Comparison of ENCODE assay signal across 9 cellular contexts in the genomic region with DNA sequence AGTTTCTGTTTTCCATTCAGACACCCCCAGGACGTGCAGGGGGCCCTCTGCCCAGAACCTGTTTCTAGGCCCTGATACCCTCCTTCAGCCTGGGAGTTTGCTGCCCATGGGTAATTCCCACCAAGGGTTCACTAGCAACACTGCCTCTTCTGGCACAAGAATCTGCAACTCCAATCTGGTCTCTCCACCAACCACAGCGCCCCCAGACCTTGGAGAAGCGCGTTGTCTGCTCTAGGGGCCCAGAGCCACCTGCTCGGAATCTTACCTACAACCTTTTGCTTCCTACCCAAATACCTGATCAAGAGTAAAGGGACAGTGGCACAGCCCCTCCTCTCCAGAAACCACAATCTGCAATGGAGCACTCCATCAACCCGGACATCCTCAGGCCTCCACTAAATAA. TPM values are rescaled to one million over a fixed set of nuclear protein-coding genes. Genes with fewer than 3 reads are reported as not detected.
DNase-seq lines count a peak whose midpoint lies in the region; ATAC-seq, FAIRE-seq and TF ChIP-seq lines count a peak whose summit lies in the region.
"Had no signal": no experiment of that assay in that cellular context is flagged by ENCODE, and none has a peak within 500 bp of the region (broad histone marks: within the 10 kb centered on the region; RNA-seq: fewer than 3 reads in every experiment).

No MANE protein-coding gene starts in this region.

- H3K9me3 Mint-ChIP-seq in H9: peaks cover 65 to 76% of the 10 kb centered on the region in 2 experiments

- no peak overlapping the region for H3K4ac ChIP-seq in H9 (ENCODE audit: low read depth, low read length)

- H3K4me1 Mint-ChIP-seq in H9 (peaks cover 16 to 19% of the 10 kb centered on the region in 2 experiments), T-helper 17 cell (peaks cover 14% of the 10 kb centered on the region)

- no peak overlapping the region for H3T11ph ChIP-seq in H9 (ENCODE audit: low read length)

- TF ChIP-seq CTCF in H9 (conservative IDR thresholded peaks at IDR 0.05): 0 out of 3 replicates have a peak, but pooled peaks have one; percentile 23

- H3K4me1 ChIP-seq in H9 (ENCODE audit: insufficient read depth, low read length) (no peaks in the 10 kb centered on the region), right cardiac atrium (ENCODE audit: control insufficient read depth, insufficient read depth, low read length) (peaks cover 9% of the 10 kb centered on the region), small intestine (ENCODE audit: control insufficient read depth in 2 of 2, insufficient read depth in 1 of 2, low read depth in 1 of 2, low read length in 1 of 2) (peaks cover 5 to 7% of the 10 kb centered on the region in 2 donors)

- intact Hi-C loops in right cardiac atrium (cut with DNase I): no loop called here

- no peak overlapping the region for H2AFZ ChIP-seq in H9 (ENCODE audit: low read length)

- H3K23me2 ChIP-seq in H9 (ENCODE audit: insufficient read length, low read depth, low read length, poor library complexity, severe bottlenecking): peaks cover 8% of the 10 kb centered on the region

- H4K20me1 ChIP-seq in H9 (ENCODE audit: control insufficient read depth, insufficient read depth, insufficient read length): no peaks in the 10 kb centered on the region

- peaks cover 47 to 53% (median 53%) of the 10 kb centered on the region in 3 experiments for H3K36me3 Mint-ChIP-seq in H9 (ENCODE audit: insufficient read depth in 1 of 3, low read depth in 3 of 3)
- peaks cover 12% of the 10 kb centered on the region for H3K36me3 Mint-ChIP-seq in T-helper 17 cell (ENCODE audit: low read depth)

- H2BK12ac ChIP-seq in H9 (ENCODE audit: insufficient read length, low read depth, low read length): no peak overlapping the region

- peak; percentile 55 for DNase-seq in H9
- DNase-seq in T-helper 17 cell: no peak
- DNase-seq in right cardiac atrium: no peak
- no peak for DNase-seq in small intestine
- no peak for DNase-seq in KG1 (lab: John Stamatoyannopoulos, UW)
- DNase-seq in NCI-H1417 (lab: John Stamatoyannopoulos, UW): no peak
- DNase-seq in DMS53 (lab: John Stamatoyannopoulos, UW): no peak

- peak overlapping the region; percentile 57 for H3K9ac ChIP-seq in H9 (ENCODE audit: extremely low read depth, insufficient read length, low read length)

- ATAC-seq in T-helper 17 cell (no peak), right cardiac atrium (no peak), HG02759 (IDR thresholded peaks at IDR 0.05; ENCODE audit: unreplicated experiment) (no peak)

- H4K91ac ChIP-seq in H9 (ENCODE audit: insufficient read length, low read depth, low read length): no peak overlapping the region

- H3K79me1 ChIP-seq in H9 (ENCODE audit: insufficient read depth, low read depth, low read length, poor library complexity, severe bottlenecking): peaks cover 3% of the 10 kb centered on the region

- no peak overlapping the region for H3K18ac ChIP-seq in H9 (ENCODE audit: insufficient read length, low read depth, low read length)

- no peak overlapping the region for H4K8ac ChIP-seq in H9 (replicated peaks; ENCODE audit: insufficient read length, low read depth, low read length)

- no peak overlapping the region for H3K23ac ChIP-seq in H9 (ENCODE audit: insufficient read length, low read depth, low read length)

- H3K4me3 ChIP-seq in right cardiac atrium (ENCODE audit: low read length) (peak overlapping the region; percentile 56), small intestine (ENCODE audit: low read depth in 1 of 2, low read length in 2 of 2) (peak overlapping the region; percentile 59 to 84)

- H2BK15ac ChIP-seq in H9 (ENCODE audit: low read depth, low read length): no peak overlapping the region

- H2AK5ac ChIP-seq in H9 (ENCODE audit: insufficient read length, low read length): no peak overlapping the region

- no peak for FAIRE-seq in small intestine (lab: Jason Lieb, UNC)

- H3K27me3 ChIP-seq in H9 (ENCODE audit: insufficient read depth, low read length) (0 out of 2 replicates have a peak, but pooled peaks cover 2% of the 10 kb centered on the region), right cardiac atrium (ENCODE audit: control insufficient read depth, insufficient read depth) (no peaks in the 10 kb centered on the region), small intestine (ENCODE audit: control insufficient read depth in 2 of 2, insufficient read depth in 2 of 2, low read length in 2 of 2) (no peaks in the 10 kb centered on the region)

- H3K9me3 ChIP-seq in H9 (ENCODE audit: control insufficient read depth, low read depth, low read length): peaks cover 15% of the 10 kb centered on the region
- peaks cover 24% of the 10 kb centered on the region for H3K9me3 ChIP-seq in T-helper 17 cell (ENCODE audit: control insufficient read depth, low read length, poor library complexity, severe bottlenecking)
- peaks cover 4% of the 10 kb centered on the region for H3K9me3 ChIP-seq in right cardiac atrium (ENCODE audit: control insufficient read depth, low read length)
- H3K9me3 ChIP-seq in small intestine (ENCODE audit: control insufficient read depth, low read depth): peaks cover 7% of the 10 kb centered on the region

- H3K14ac ChIP-seq in H9 (ENCODE audit: insufficient read depth, low read length): no peak overlapping the region

- H2BK120ac ChIP-seq in H9 (ENCODE audit: low read depth, low read length, poor library complexity, severe bottlenecking): no peak overlapping the region

- peak overlapping the region; percentile 52 for H3K4me2 ChIP-seq in H9 (ENCODE audit: insufficient read depth, insufficient read length, low read length)

- H3K27ac Mint-ChIP-seq in H9: peak overlapping the region; percentile 60 to 98 (median 72); a peak in 5 of 7 replicates
- H3K27ac Mint-ChIP-seq in T-helper 17 cell: peak overlapping the region; percentile 56

- no peak overlapping the region for H4K5ac ChIP-seq in H9 (ENCODE audit: insufficient read length, low read depth, low read length)

- H3K36me3 ChIP-seq in small intestine (ENCODE audit: control insufficient read depth in 2 of 2, insufficient read depth in 2 of 2, low read length in 2 of 2): peaks cover 17 to 28% of the 10 kb centered on the region in 2 donors

- WGBS in H9 (ENCODE audit: extremely low coverage, insufficient read length, low lambda C conversion rate): no CpG with 5 or more reads among the region's 6 CpGs
- WGBS in right cardiac atrium: 19% methylated on average over 6 of the region's 6 CpGs
- WGBS in small intestine, 3 donors: 19 to 37% (median 20%) methylated on average over 6 of the region's 6 CpGs

- H3K27ac ChIP-seq in H9 (ENCODE audit: insufficient read length, low read depth, low read length) (no peak overlapping the region), right cardiac atrium (ENCODE audit: low read length) (no peak overlapping the region), small intestine (ENCODE audit: low read depth in 1 of 2, low read length in 1 of 2) (no peak overlapping the region)

- H3K27me3 Mint-ChIP-seq in H9 (ENCODE audit: low read depth): peaks cover 24% of the 10 kb centered on the region
- no peaks in the 10 kb centered on the region for H3K27me3 Mint-ChIP-seq in T-helper 17 cell

- H3K4me3 Mint-ChIP-seq in H9 (peak overlapping the region; percentile 97 to 98), T-helper 17 cell (peak overlapping the region; percentile 91)

- no peak overlapping the region for H3K56ac ChIP-seq in H9 (ENCODE audit: insufficient read length, low read depth, low read length)

- peaks cover 24% of the 10 kb centered on the region; the same call in 1 of the 2 replicates for H3K79me2 ChIP-seq in H9 (ENCODE audit: insufficient read depth, low read length)

- H2BK5ac ChIP-seq in H9 (ENCODE audit: insufficient read length, low read length): no peak overlapping the region

- H2BK20ac ChIP-seq in H9 (ENCODE audit: low read depth, low read length, poor library complexity, severe bottlenecking): no peak overlapping the region

RNA-seq across cellular contexts. Expression of gene ZNF180, which starts 0.8 kb away (rescaled TPM):
- 13.2 and 13.6 TPM in 2 replicates for total RNA-seq in H9 (2021)
- total RNA-seq in T-helper 17 cell: 1 to 10 TPM; 5.8 to 6.2 TPM
- 1 to 10 TPM; 5.3 to 6.5 (median 6.0) TPM for total RNA-seq in right cardiac atrium
- polyA plus RNA-seq in right cardiac atrium: 2.6 TPM
- polyA plus RNA-seq in small intestine: 1 to 10 TPM; 4.6 to 7.2 (median 5.2) TPM

RNA-seq across cellular contexts. Expression of gene CEACAM20, which starts 29.9 kb away (rescaled TPM):
- not detected in 2 replicates for total RNA-seq in H9 (2021)
- total RNA-seq in T-helper 17 cell: not detected
- total RNA-seq in right cardiac atrium: not detected
- polyA plus RNA-seq in right cardiac atrium: not detected
- polyA plus RNA-seq in small intestine: 10 to 100 TPM in 2 of 3 donors, 1 to 10 TPM in 1; 5.1 to 28.4 (median 16.1) TPM
- total RNA-seq: glomerular endothelial cell had no signal

RNA-seq across cellular contexts. Expression of gene ZNF229, which starts 51.3 kb away (rescaled TPM):
- total RNA-seq in H9 (2021): 5.6 and 7.4 TPM in 2 replicates
- total RNA-seq in T-helper 17 cell: under 1 TPM in 1 of 2 donors, not detected in 1; 0.25 TPM
- 1 to 10 TPM; 7.0 to 7.8 (median 7.2) TPM for total RNA-seq in right cardiac atrium
- polyA plus RNA-seq in right cardiac atrium: 3.3 TPM
- polyA plus RNA-seq in small intestine: 1 to 10 TPM in 2 of 3 donors, under 1 TPM in 1; 0.27 to 2.4 (median 1.1) TPM
